ENCODE assay signal across 24 cellular contexts in the genomic region with DNA sequence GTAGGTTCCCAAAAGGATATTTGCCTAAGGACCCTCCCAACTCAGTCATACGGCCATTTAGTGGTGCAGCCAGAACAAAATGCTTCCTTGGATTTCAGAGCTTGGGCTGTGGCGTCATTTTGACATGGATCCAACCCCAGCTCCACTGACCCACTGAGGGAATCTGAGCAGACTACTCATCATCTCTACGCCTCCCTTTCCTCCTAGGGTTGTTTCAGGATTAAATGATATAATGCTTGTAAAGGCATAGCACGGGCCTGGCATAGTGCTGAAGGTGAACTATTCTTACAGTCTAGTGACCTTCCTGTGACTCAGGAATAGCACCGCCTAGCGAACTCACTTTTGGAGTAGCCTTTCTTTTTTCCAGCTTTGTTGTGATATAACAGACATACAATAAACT.
DNase-seq lines count a peak whose midpoint lies in the region; ATAC-seq and TF ChIP-seq lines count a peak whose summit lies in the region.
"Had no signal": no experiment of that assay in that cellular context is flagged by ENCODE, and none has a peak within 500 bp of the region (broad histone marks: within the 10 kb centered on the region; RNA-seq: fewer than 3 reads in every experiment).

No MANE protein-coding gene starts in this region.

- DNase-seq in Right ventricle myocardium inferior (ENCODE audit: missing footprints) (no peak), right atrium auricular region (ENCODE audit: low spot score) (no peak), cerebellum (ENCODE audit: low spot score) (peak; percentile 42), left ventricle myocardium superior (no peak), suprapubic skin (ENCODE audit: low spot score in 2 of 2) (no peak), OCI-M2 (lab: John Stamatoyannopoulos, UW; ENCODE audit: unreplicated experiment) (no peak)
- no peak for DNase-seq in stimulated activated CD4-positive, alpha-beta T cell treated with anti-CD3 and anti-CD28 coated beads, Interleukin-4, amount 100 ng/mL, for 4 hours
- DNase-seq: activated CD4-positive, alpha-beta T cell treated with anti-CD3 and anti-CD28 coated beads for 48 hours; activated CD8-positive, alpha-beta memory T cell treated with anti-CD3 and anti-CD28 coated beads, Interleukin-2, amount 10 ng/mL, durations not matched to agents 7 days and 5 days; activated naive CD8-positive, alpha-beta T cell treated with anti-CD3 and anti-CD28 coated beads for 36 hours; BE2C; Caco-2; effector CD4-positive, alpha-beta T cell; head of caudate nucleus; mucosa of descending colon; NCI-H1417 treated with DMSO at 0.1 percent for 48 hours; NCI-H526; SHP77; stimulated activated CD4-positive, alpha-beta T cell treated with anti-CD3 and anti-CD28 coated beads, Interleukin-12 subunit alpha, Interleukin-12 subunit beta, amount 100 ng/mL, for 4 hours; T-helper 1 cell had no signal

- H3K4me1 ChIP-seq in right atrium auricular region (peaks cover 0 to 17% of the 10 kb centered on the region in 2 donors), suprapubic skin (peaks cover 8% of the 10 kb centered on the region)
- H3K4me1 ChIP-seq: BE2C, Caco-2, prostate gland had no signal

- no peak for TF ChIP-seq POLR2A in suprapubic skin (IDR thresholded peaks at IDR 0.05)
- no peak for TF ChIP-seq POLR2A in GM18505 (IDR thresholded peaks at IDR 0.05; ENCODE audit: borderline replicate concordance, extremely low read depth, insufficient read depth, insufficient read length)

- H3K27me3 ChIP-seq in right atrium auricular region (no peaks in the 10 kb centered on the region), suprapubic skin (no peaks in the 10 kb centered on the region)
- H3K27me3 ChIP-seq: BE2C had no signal

- H3K4me3 ChIP-seq in right atrium auricular region, result no peak overlapping the region
- H3K4me3 ChIP-seq in suprapubic skin, result no peak overlapping the region
- H3K4me3 ChIP-seq: mucosa of descending colon, prostate gland had no signal

- 73% methylated on average over 6 of the region's 6 CpGs for WGBS in suprapubic skin

- H3K27ac ChIP-seq in right atrium auricular region, result no peak overlapping the region
- peak overlapping the region; percentile 65 for H3K27ac ChIP-seq in suprapubic skin
- H3K27ac ChIP-seq: 22Rv1, prostate gland had no signal

- intact Hi-C loops in Right ventricle myocardium inferior (cut with DNase I), result no loop called here
- intact Hi-C loops in left ventricle myocardium superior (cut with micrococcal nuclease), result no loop called here

- H3K36me3 ChIP-seq in right atrium auricular region (no peaks in the 10 kb centered on the region), suprapubic skin (no peaks in the 10 kb centered on the region)
- H3K36me3 ChIP-seq: BE2C, prostate gland had no signal

- TF ChIP-seq CTCF in right atrium auricular region (IDR thresholded peaks at IDR 0.05) (no peak), suprapubic skin (IDR thresholded peaks at IDR 0.05) (no peak)

- H3K9me3 ChIP-seq in right atrium auricular region, result no peaks in the 10 kb centered on the region
- H3K9me3 ChIP-seq in suprapubic skin, result no peaks in the 10 kb centered on the region
- H3K9me3 ChIP-seq: BE2C, Caco-2, mucosa of descending colon, prostate gland had no signal

- no peak for TF ChIP-seq EP300 in suprapubic skin (IDR thresholded peaks at IDR 0.05)

- peak; percentile 20 for ATAC-seq in Right ventricle myocardium inferior
- ATAC-seq in left ventricle myocardium superior, result peak; percentile 12
- no peak for ATAC-seq in GM18505 (IDR thresholded peaks at IDR 0.05; ENCODE audit: unreplicated experiment)
- ATAC-seq: activated CD8-positive, alpha-beta memory T cell treated with anti-CD3 and anti-CD28 coated beads, Interleukin-2, amount 10 ng/mL, durations not matched to agents 7 days and 5 days; left lobe of liver; mucosa of descending colon had no signal
